Comparison of ENCODE assay signal across 12 cellular contexts in the genomic region with DNA sequence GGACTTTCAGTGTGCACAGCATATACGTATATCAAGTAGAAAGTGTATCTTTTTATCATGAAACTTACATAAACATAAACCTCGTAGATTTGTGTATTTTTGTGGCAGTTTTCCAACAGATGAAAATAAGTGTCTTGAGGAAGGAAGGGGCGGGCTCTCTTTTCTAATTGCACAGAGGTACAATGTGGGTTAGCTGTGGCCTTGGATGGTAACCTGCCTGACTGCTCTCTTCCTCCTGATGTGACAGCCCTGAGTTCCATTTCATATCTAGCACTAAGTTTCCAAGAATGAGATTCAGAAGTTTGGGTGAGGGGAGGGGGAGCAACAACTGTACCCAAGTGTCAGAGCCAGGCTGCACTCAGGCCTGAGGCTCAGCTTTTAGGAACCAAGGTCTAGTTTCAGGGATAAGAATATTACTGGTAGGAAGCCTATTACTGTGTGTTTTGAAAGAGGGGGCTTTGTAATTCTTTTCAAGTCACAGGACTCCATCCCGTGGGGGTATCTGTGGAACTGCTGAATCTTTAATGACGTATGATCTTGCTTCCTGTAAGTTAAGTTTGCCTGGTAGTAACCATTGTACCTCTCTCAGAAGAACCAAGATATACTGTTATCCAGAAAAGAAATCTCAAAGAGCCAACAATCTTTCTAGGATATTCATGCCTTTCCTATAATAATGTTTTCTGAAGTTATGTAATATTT.
"Had no signal": no experiment of that assay in that cellular context is flagged by ENCODE, and none has a peak within 500 bp of the region (broad histone marks: within the 10 kb centered on the region; RNA-seq: fewer than 3 reads in every experiment).

No MANE protein-coding gene starts in this region.

- H3K27me3 ChIP-seq: cardiac muscle cell, colonic mucosa, spleen, upper lobe of right lung had no signal

- H3K27ac ChIP-seq: cardiac muscle cell, colonic mucosa, upper lobe of right lung had no signal

- ATAC-seq: left ventricle myocardium superior, sciatic nerve, upper lobe of right lung had no signal

- H3K36me3 ChIP-seq: cardiac muscle cell, colonic mucosa, spleen, upper lobe of right lung had no signal

- H3K4me1 ChIP-seq: colonic mucosa, upper lobe of right lung had no signal

- H3K9me3 ChIP-seq: colonic mucosa, spleen, upper lobe of right lung had no signal

- DNase-seq: activated naive CD4-positive, alpha-beta T cell; activated T-cell treated with anti-CD3 and anti-CD28 coated beads, Interleukin-2, amount 50 U/mL, for 48 hours; colonic mucosa; hippocampal formation; left ventricle myocardium superior; spleen; stimulated activated CD4-positive, alpha-beta T cell treated with anti-CD3 and anti-CD28 coated beads, Interleukin-1b, Interleukin-23, amount 100 ng/mL, for 48 hours; stimulated activated naive CD4-positive, alpha-beta T cell; T1000; upper lobe of right lung had no signal

- H3K4me3 ChIP-seq: cardiac muscle cell, colonic mucosa, spleen, upper lobe of right lung had no signal
